ENCODE assay signal across 1 cellular context in genomic region chr16:389317-389716, GRCh38.
TF ChIP-seq lines count a peak whose summit lies in the region.

No MANE protein-coding gene starts in this region.

TF ChIP-seq in IMR-90, 13 proteins besides CTCF, POLR2A, EP300 and RAD21 (continued from another document):
- TF ChIP-seq, protein P1, sequence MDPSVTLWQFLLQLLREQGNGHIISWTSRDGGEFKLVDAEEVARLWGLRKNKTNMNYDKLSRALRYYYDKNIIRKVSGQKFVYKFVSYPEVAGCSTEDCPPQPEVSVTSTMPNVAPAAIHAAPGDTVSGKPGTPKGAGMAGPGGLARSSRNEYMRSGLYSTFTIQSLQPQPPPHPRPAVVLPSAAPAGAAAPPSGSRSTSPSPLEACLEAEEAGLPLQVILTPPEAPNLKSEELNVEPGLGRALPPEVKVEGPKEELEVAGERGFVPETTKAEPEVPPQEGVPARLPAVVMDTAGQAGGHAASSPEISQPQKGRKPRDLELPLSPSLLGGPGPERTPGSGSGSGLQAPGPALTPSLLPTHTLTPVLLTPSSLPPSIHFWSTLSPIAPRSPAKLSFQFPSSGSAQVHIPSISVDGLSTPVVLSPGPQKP (IDR thresholded peaks at IDR 0.05; ENCODE audit: borderline replicate concordance, low read depth, low read length) = no peak
- TF ChIP-seq FOS (IDR thresholded peaks at IDR 0.05; ENCODE audit: low read depth, low read length) (no peak), USF2 (IDR thresholded peaks at IDR 0.05; ENCODE audit: low read depth, low read length) (no peak), MXI1 (IDR thresholded peaks at IDR 0.05; ENCODE audit: borderline replicate concordance, low read depth, low read length) (no peak), NFE2L2 (IDR thresholded peaks at IDR 0.05; ENCODE audit: low read depth, low read length) (no peak), MAZ (IDR thresholded peaks at IDR 0.05; ENCODE audit: borderline replicate concordance, low read depth, low read length) (no peak)
